ENCODE assay signal across 1 cellular context in genomic region chr17:35849469-35850348, GRCh38.
TF ChIP-seq lines count a peak whose summit lies in the region.

No MANE protein-coding gene starts in this region.

TF ChIP-seq in K562, 482 proteins besides CTCF, POLR2A, EP300 and RAD21:
- TF ChIP-seq CSDE1 (IDR thresholded peaks at IDR 0.05): no peak
- no peak for TF ChIP-seq ZNF263 (CRISPR knock-in tag; IDR thresholded peaks at IDR 0.05; ENCODE audit: borderline replicate concordance)
- TF ChIP-seq HLTF (IDR thresholded peaks at IDR 0.05): 0 out of 2 replicates have a peak, but pooled peaks have one; percentile 30
- no peak for TF ChIP-seq SMARCB1 (IDR thresholded peaks at IDR 0.05; ENCODE audit: insufficient read length, low read depth)
- peak; percentile 64 for TF ChIP-seq SMC3 (conservative IDR thresholded peaks at IDR 0.05; ENCODE audit: insufficient read depth, low read depth, low read length)
- no peak for TF ChIP-seq NCOA1 (IDR thresholded peaks at IDR 0.05; ENCODE audit: low read depth)
- no peak for TF ChIP-seq NFIX (CRISPR knock-in tag; IDR thresholded peaks at IDR 0.05; ENCODE audit: low read depth)
- TF ChIP-seq E2F1 (CRISPR knock-in tag; IDR thresholded peaks at IDR 0.05): 0 out of 2 replicates have a peak, but pooled peaks have one; percentile 48
- no peak for TF ChIP-seq ZNF212 (CRISPR knock-in tag; IDR thresholded peaks at IDR 0.05)
- peak; percentile 43; the same call in 1 of the 2 replicates for TF ChIP-seq OTX1 (CRISPR knock-in tag; IDR thresholded peaks at IDR 0.05)
- TF ChIP-seq ZNF77 (CRISPR knock-in tag; IDR thresholded peaks at IDR 0.05): no peak
- 0 out of 2 replicates have a peak, but pooled peaks have one; percentile 31 for TF ChIP-seq MYNN (IDR thresholded peaks at IDR 0.05)
- no peak for TF ChIP-seq MYNN (CRISPR knock-in tag; IDR thresholded peaks at IDR 0.05)
- no peak for TF ChIP-seq ZHX1 (conservative IDR thresholded peaks at IDR 0.05; ENCODE audit: low read length)
- no peak for TF ChIP-seq HMBOX1 (IDR thresholded peaks at IDR 0.05)
- TF ChIP-seq DEAF1 (CRISPR knock-in tag; IDR thresholded peaks at IDR 0.05): 0 out of 2 replicates have a peak, but pooled peaks have one; percentile 27
- no peak for TF ChIP-seq MCM5 (IDR thresholded peaks at IDR 0.05; ENCODE audit: low read depth)
- TF ChIP-seq KDM1A (IDR thresholded peaks at IDR 0.05): no peak
- TF ChIP-seq MAZ (CRISPR knock-in tag; conservative IDR thresholded peaks at IDR 0.05 in 1 of 2, IDR thresholded peaks at IDR 0.05 in 1 of 2): 0 out of 4 replicates have a peak, but pooled peaks of 1 of the 2 experiments have one; percentile 20
- TF ChIP-seq HDGF (IDR thresholded peaks at IDR 0.05): peak; percentile 78; the same call in 1 of the 2 replicates
- TF ChIP-seq NONO (IDR thresholded peaks at IDR 0.05; ENCODE audit: low read depth in 2 of 2, low read length in 1 of 2): no peak
- 0 out of 2 replicates have a peak, but pooled peaks have one; percentile 20 for TF ChIP-seq KLF16 (IDR thresholded peaks at IDR 0.05)
- no peak for TF ChIP-seq TAL1 (IDR thresholded peaks at IDR 0.05)
- TF ChIP-seq ERF (CRISPR knock-in tag; IDR thresholded peaks at IDR 0.05): no peak
- peak; percentile 30; the same call in 1 of the 2 replicates for TF ChIP-seq POLR2AphosphoS2 (IDR thresholded peaks at IDR 0.05; ENCODE audit: low read length)
- TF ChIP-seq CTBP1 (IDR thresholded peaks at IDR 0.05; ENCODE audit: borderline replicate concordance): peak; percentile 56
- no peak for TF ChIP-seq SETDB1 (IDR thresholded peaks at IDR 0.05; ENCODE audit: low read length)
- peak; percentile 6 for TF ChIP-seq CTCFL (IDR thresholded peaks at IDR 0.05; ENCODE audit: borderline replicate concordance, insufficient read depth, low read depth, low read length, poor library complexity, severe bottlenecking)
- no peak for TF ChIP-seq HNRNPLL (IDR thresholded peaks at IDR 0.05; ENCODE audit: low read depth, low read length, poor library complexity, severe bottlenecking)
- 0 out of 2 replicates have a peak, but pooled peaks have one; percentile 17 for TF ChIP-seq L3MBTL2 (IDR thresholded peaks at IDR 0.05)
- 0 out of 4 replicates have a peak, but pooled peaks of 1 of the 2 experiments have one; percentile 26 for TF ChIP-seq ARNT (IDR thresholded peaks at IDR 0.05)
- no peak for TF ChIP-seq GABPA (tag; conservative IDR thresholded peaks at IDR 0.05; ENCODE audit: low read depth)
- no peak for TF ChIP-seq NR2C1 (IDR thresholded peaks at IDR 0.05)
- TF ChIP-seq NR2C1 (tag; IDR thresholded peaks at IDR 0.05): no peak
- no peak for TF ChIP-seq SAP30 (IDR thresholded peaks at IDR 0.05; ENCODE audit: borderline replicate concordance, insufficient read depth, low read depth, low read length, poor library complexity, severe bottlenecking)
- no peak for TF ChIP-seq JUNB (CRISPR knock-in tag; conservative IDR thresholded peaks at IDR 0.05)
TF ChIP-seq in K562: peak in this region for 14.
